13 cellular contexts compared by ENCODE assay signal in genomic region chr5:54022156-54022685, GRCh38.
DNase-seq lines count a peak whose midpoint lies in the region; ATAC-seq, FAIRE-seq and TF ChIP-seq lines count a peak whose summit lies in the region.
"Had no signal": no experiment of that assay in that cellular context is flagged by ENCODE, and none has a peak within 500 bp of the region (broad histone marks: within the 10 kb centered on the region; RNA-seq: fewer than 3 reads in every experiment).

No MANE protein-coding gene starts in this region.

- H3K36me3 ChIP-seq in OCI-LY7 (ENCODE audit: insufficient read depth, low read length) (no peaks in the 10 kb centered on the region), mammary epithelial cell (ENCODE audit: insufficient read depth, low read length) (no peaks in the 10 kb centered on the region), small intestine (ENCODE audit: control insufficient read depth in 2 of 2, insufficient read depth in 2 of 2, low read length in 2 of 2) (no peaks in the 10 kb centered on the region)

- H3K27me3 ChIP-seq in mammary epithelial cell (ENCODE audit: insufficient read depth, low read length) = no peaks in the 10 kb centered on the region
- H3K27me3 ChIP-seq in small intestine (ENCODE audit: control insufficient read depth in 2 of 2, insufficient read depth in 2 of 2, low read length in 2 of 2) = no peaks in the 10 kb centered on the region

- no peak overlapping the region for H3K9ac ChIP-seq in mammary epithelial cell (ENCODE audit: insufficient read depth, low read length)

- H3K27ac Mint-ChIP-seq in activated naive CD4-positive, alpha-beta T cell treated with anti-CD3 and anti-CD28 coated beads for 36 hours = peak overlapping the region; percentile 67

- POLR2A ChIA-PET in OCI-LY7 (lab: Charles Lee) = no interaction called here

- H4K20me1 ChIP-seq in OCI-LY7 (ENCODE audit: insufficient read depth, low read length) (no peaks in the 10 kb centered on the region), mammary epithelial cell (ENCODE audit: insufficient read depth, low read length) (no peaks in the 10 kb centered on the region)

- BruUV-seq in OCI-LY7 (replicated peaks; lab: Mats Ljungman, UMichigan) = no TSS peak
- BruUV-seq in mammary epithelial cell (replicated peaks; lab: Mats Ljungman, UMichigan) = no TSS peak

- WGBS in mammary epithelial cell (ENCODE audit: low coverage, missing lambda C conversion rate) = 100% methylated on average over 3 of the region's 3 CpGs
- 48 to 79% (median 50%) methylated on average over 3 of the region's 3 CpGs for WGBS in small intestine, 3 donors

- H3K4me1 ChIP-seq in OCI-LY7 (ENCODE audit: insufficient read depth, low read length, poor library complexity, severe bottlenecking) (peaks cover 10% of the 10 kb centered on the region), mammary epithelial cell (ENCODE audit: insufficient read depth, low read length) (peaks cover 16% of the 10 kb centered on the region), small intestine (ENCODE audit: control insufficient read depth in 2 of 2, insufficient read depth in 1 of 2, low read depth in 1 of 2, low read length in 1 of 2) (peaks cover 2 to 4% of the 10 kb centered on the region in 2 donors)
- H3K4me1 ChIP-seq: psoas muscle had no signal

- CTCF ChIA-PET in activated naive CD4-positive, alpha-beta T cell treated with anti-CD3 and anti-CD28 coated beads for 36 hours (lab: Charles Lee) = no interaction called here
- CTCF ChIA-PET in OCI-LY7 (lab: Charles Lee; ENCODE audit: unreplicated experiment) = no interaction called here
- CTCF ChIA-PET in mammary epithelial cell (lab: Charles Lee; ENCODE audit: low non-redundant PET) = no interaction called here

- dilution Hi-C loops in mammary epithelial cell (cut with HindIII; ENCODE audit: low sequenced_read_pairs) = no loop called here

- DNase-seq in activated naive CD4-positive, alpha-beta T cell treated with anti-CD3 and anti-CD28 coated beads for 36 hours = no peak
- no peak for DNase-seq in activated naive CD4-positive, alpha-beta T cell treated with Interleukin-2 at 50 U/mL for 16 hours
- no peak for DNase-seq in OCI-LY7 (ENCODE audit: low spot score)
- no peak for DNase-seq in mammary epithelial cell
- peak; percentile 4 for DNase-seq in small intestine
- no peak for DNase-seq in GF-D8 (lab: John Stamatoyannopoulos, UW)
- DNase-seq: NCI-H2029, psoas muscle had no signal

- ATAC-seq in HG03378 (IDR thresholded peaks at IDR 0.05; ENCODE audit: unreplicated experiment) (no peak), HG03460 (IDR thresholded peaks at IDR 0.05; ENCODE audit: unreplicated experiment) (no peak)
- ATAC-seq: psoas muscle, SK-N-SH treated with all-trans-retinoic acid at 6 μM for 48 hours had no signal

- intact Hi-C loops in activated naive CD4-positive, alpha-beta T cell treated with anti-CD3 and anti-CD28 coated beads for 36 hours (cut with micrococcal nuclease) = no loop called here
- intact Hi-C loops in OCI-LY7 (cut with micrococcal nuclease; ENCODE audit: unreplicated experiment) = no loop called here
- intact Hi-C loops in mammary epithelial cell (cut with micrococcal nuclease) = no loop called here

- no peaks in the 10 kb centered on the region for H3K79me2 ChIP-seq in OCI-LY7 (ENCODE audit: insufficient read depth, low read depth, low read length)
- no peaks in the 10 kb centered on the region for H3K79me2 ChIP-seq in mammary epithelial cell (ENCODE audit: insufficient read depth, low read length)

- in situ Hi-C loops in mammary epithelial cell (cut with MboI; ENCODE audit: low sequenced_read_pairs in 2 of 2) = no loop called here

- peaks cover 29% of the 10 kb centered on the region for H3K4me1 Mint-ChIP-seq in activated naive CD4-positive, alpha-beta T cell treated with anti-CD3 and anti-CD28 coated beads for 36 hours (ENCODE audit: low read depth)

- no peaks in the 10 kb centered on the region for H3K9me3 Mint-ChIP-seq in activated naive CD4-positive, alpha-beta T cell treated with anti-CD3 and anti-CD28 coated beads for 36 hours
- H3K9me3 Mint-ChIP-seq: IgD-negative memory B cell had no signal

- H3K9me2 ChIP-seq in OCI-LY7 (ENCODE audit: insufficient read depth, low read length) = no peaks in the 10 kb centered on the region

- H3K4me3 Mint-ChIP-seq in activated naive CD4-positive, alpha-beta T cell treated with anti-CD3 and anti-CD28 coated beads for 36 hours = peak overlapping the region; percentile 44
- H3K4me3 Mint-ChIP-seq: IgD-negative memory B cell had no signal

- H2AFZ ChIP-seq in OCI-LY7 (ENCODE audit: low read length) (no peak overlapping the region), mammary epithelial cell (ENCODE audit: low read depth, low read length) (peak overlapping the region; percentile 42)

- H3K9me3 ChIP-seq in OCI-LY7 (ENCODE audit: low read length) (no peaks in the 10 kb centered on the region), mammary epithelial cell (replicated peaks; ENCODE audit: insufficient read depth, low read length) (no peaks in the 10 kb centered on the region), small intestine (ENCODE audit: control insufficient read depth, low read depth) (no peaks in the 10 kb centered on the region)
- H3K9me3 ChIP-seq: psoas muscle had no signal

- no peak for TF ChIP-seq CTCF in OCI-LY7 (conservative IDR thresholded peaks at IDR 0.05; ENCODE audit: low read length)
- TF ChIP-seq CTCF in mammary epithelial cell (conservative IDR thresholded peaks at IDR 0.05 in 1 of 2, IDR thresholded peaks at IDR 0.05 in 1 of 2; ENCODE audit: extremely low read depth in 1 of 2, insufficient read depth in 1 of 2, low read depth in 1 of 2, low read length in 2 of 2) = no peak

- H3K4me2 ChIP-seq in OCI-LY7 (ENCODE audit: low read length) (0 out of 2 replicates have a peak overlapping the region, but pooled peaks have one; percentile 10), mammary epithelial cell (ENCODE audit: insufficient read depth, low read depth, low read length) (no peak overlapping the region)

- no peaks in the 10 kb centered on the region for H3K27me3 Mint-ChIP-seq in activated naive CD4-positive, alpha-beta T cell treated with anti-CD3 and anti-CD28 coated beads for 36 hours (ENCODE audit: low read depth)
- H3K27me3 Mint-ChIP-seq: IgD-negative memory B cell had no signal

- H3K36me3 Mint-ChIP-seq in activated naive CD4-positive, alpha-beta T cell treated with anti-CD3 and anti-CD28 coated beads for 36 hours (ENCODE audit: low read depth) = peaks cover 7% of the 10 kb centered on the region

- FAIRE-seq in small intestine (lab: Jason Lieb, UNC) = no peak
- FAIRE-seq: GM19239 had no signal

- no peak overlapping the region for H3K27ac ChIP-seq in OCI-LY7 (ENCODE audit: low read depth, low read length, poor library complexity, severe bottlenecking)
- no peak overlapping the region for H3K27ac ChIP-seq in mammary epithelial cell (ENCODE audit: insufficient read depth, low read depth, low read length)
- H3K27ac ChIP-seq in small intestine (ENCODE audit: low read depth in 1 of 2, low read length in 1 of 2) = no peak overlapping the region
- H3K27ac ChIP-seq: psoas muscle had no signal

- H3K4me3 ChIP-seq in OCI-LY7 (ENCODE audit: low read depth, low read length, poor library complexity, severe bottlenecking) = no peak overlapping the region
- no peak overlapping the region for H3K4me3 ChIP-seq in mammary epithelial cell (replicated peaks in 1 of 3; ENCODE audit: insufficient read depth in 1 of 3, low read depth in 2 of 3, low read length in 3 of 3)
- no peak overlapping the region for H3K4me3 ChIP-seq in small intestine (ENCODE audit: low read depth in 1 of 2, low read length in 2 of 2)
- H3K4me3 ChIP-seq: psoas muscle had no signal
